ENCODE assay signal across 12 cellular contexts in the genomic region with DNA sequence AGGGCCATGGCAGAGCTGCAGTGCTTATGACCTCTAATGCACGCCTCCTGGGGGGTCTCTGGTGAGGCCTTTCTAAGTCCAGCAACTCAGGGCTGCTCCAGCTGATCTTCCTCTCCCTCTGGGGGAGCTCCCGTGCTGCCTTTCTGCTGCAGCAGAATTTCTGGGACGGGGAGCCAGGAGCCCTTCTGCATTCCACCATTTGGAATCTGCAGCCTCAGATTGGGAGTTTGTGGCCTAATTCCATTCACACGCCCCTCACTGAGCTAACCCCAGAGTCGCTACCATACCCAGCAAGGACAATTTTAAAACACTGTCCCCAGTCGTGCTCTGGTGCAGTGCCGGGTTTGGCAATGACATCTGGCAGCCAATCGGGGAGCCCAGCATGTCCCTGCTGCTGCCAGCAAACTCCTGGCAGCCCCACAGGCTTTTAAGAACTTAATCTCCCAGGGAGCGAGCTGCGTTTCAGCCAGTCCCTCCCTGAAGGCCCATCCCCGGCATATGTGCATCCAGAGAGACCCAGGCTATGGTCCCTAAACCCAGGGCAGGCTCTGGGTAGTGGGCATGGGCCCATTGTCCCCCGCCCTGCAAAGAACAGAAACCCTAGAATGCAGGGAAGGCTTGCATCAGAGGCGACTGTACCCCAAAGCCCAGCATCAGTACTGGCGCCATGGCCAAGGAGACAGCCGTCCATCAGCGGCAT. TPM values are rescaled to one million over a fixed set of nuclear protein-coding genes. Genes with fewer than 3 reads are reported as not detected.
A peak's percentile ranks its signal among the peaks of the same experiment; 100 is the strongest.
DNase-seq lines count a peak whose midpoint lies in the region; FAIRE-seq and TF ChIP-seq lines count a peak whose summit lies in the region.
"Had no signal": no experiment of that assay in that cellular context is flagged by ENCODE, and none has a peak within 500 bp of the region (broad histone marks: within the 10 kb centered on the region; RNA-seq: fewer than 3 reads in every experiment).

No MANE protein-coding gene starts in this region.

- no peak overlapping the region for H3K9ac ChIP-seq in iPS-18a (ENCODE audit: low read length)
- no peak overlapping the region for H3K9ac ChIP-seq in kidney (ENCODE audit: low read length in 2 of 2)

- H3K27ac ChIP-seq in iPS-18a (ENCODE audit: low read length) (peak overlapping the region; percentile 96), spleen (no peak overlapping the region), kidney (ENCODE audit: low read depth in 2 of 2, low read length in 2 of 2) (no peak overlapping the region)

- intact Hi-C loops in spleen (cut with DNase I; ENCODE audit: low total_unique reads) (no loop called here), kidney (cut with DNase I) (no loop called here)

- 49 to 67% (median 58%) methylated on average over 14 to 16 of the region's 16 CpGs for WGBS in spleen, 5 donors

- TF ChIP-seq POLR2A in spleen (IDR thresholded peaks at IDR 0.05): no peak

- peaks cover 66% of the 10 kb centered on the region for H3K4me1 ChIP-seq in iPS-18a (ENCODE audit: control insufficient read depth, low read depth, low read length)
- peaks cover 3 to 27% (median 23%) of the 10 kb centered on the region in 6 donors for H3K4me1 ChIP-seq in spleen
- peaks cover 15 to 17% of the 10 kb centered on the region in 2 donors for H3K4me1 ChIP-seq in kidney (ENCODE audit: control insufficient read depth in 1 of 2, insufficient read depth in 1 of 2, low read depth in 1 of 2, low read length in 2 of 2)

- H3K36me3 ChIP-seq in iPS-18a (ENCODE audit: control insufficient read depth, low read depth, low read length) (no peaks in the 10 kb centered on the region), spleen (no peaks in the 10 kb centered on the region), kidney (ENCODE audit: control insufficient read depth in 1 of 2, insufficient read depth in 2 of 2, low read length in 2 of 2) (no peaks in the 10 kb centered on the region)

- peak overlapping the region; percentile 61 for H3K4me3 ChIP-seq in iPS-18a (ENCODE audit: low read length)
- H3K4me3 ChIP-seq in spleen: no peak overlapping the region
- no peak overlapping the region for H3K4me3 ChIP-seq in kidney (ENCODE audit: low read length in 2 of 2)

- FAIRE-seq in kidney (lab: Jason Lieb, UNC): no peak
- FAIRE-seq: small intestine had no signal

- H3K27me3 ChIP-seq in iPS-18a (ENCODE audit: control insufficient read depth, insufficient read depth, low read length) (peaks cover 17% of the 10 kb centered on the region), spleen (replicated peaks in 1 of 7) (peaks cover 0 to 92% (median 62%) of the 10 kb centered on the region in 7 donors)

- DNase-seq in NCI-H2171 treated with DMSO at 0.1 percent for 48 hours (lab: John Stamatoyannopoulos, UW): peak; percentile 34
- DNase-seq in NCI-H2171 (lab: John Stamatoyannopoulos, UW): no peak
- DNase-seq in cerebellum (ENCODE audit: low spot score): peak; percentile 12
- DNase-seq in spleen: peak; percentile 55
- no peak for DNase-seq in OCI-M1 (lab: John Stamatoyannopoulos, UW)
- DNase-seq in kidney: no peak
- DNase-seq in stimulated activated CD4-positive, alpha-beta T cell treated with anti-CD3 and anti-CD28 coated beads, Interleukin-4, amount 100 ng/mL, for 24 hours: no peak
- DNase-seq: activated CD8-positive, alpha-beta T cell treated with anti-CD3 and anti-CD28 coated beads, Interleukin-2, amount 10 ng/mL, durations not matched to agents 7 days and 5 days; activated gamma-delta T cell treated with Interleukin-2 at 50 U/mL for 16 hours; NCI-H2029 treated with DMSO at 0.1 percent for 48 hours; small intestine had no signal

- H3K9me3 ChIP-seq in iPS-18a (ENCODE audit: control insufficient read depth, low read depth, low read length) (no peaks in the 10 kb centered on the region), spleen (no peaks in the 10 kb centered on the region), kidney (ENCODE audit: control insufficient read depth in 1 of 2, low read length in 2 of 2) (no peaks in the 10 kb centered on the region)

- no peak for TF ChIP-seq CTCF in spleen (IDR thresholded peaks at IDR 0.05 in 8 of 11, conservative IDR thresholded peaks at IDR 0.05 in 3 of 11)
- TF ChIP-seq CTCF in kidney (IDR thresholded peaks at IDR 0.05; ENCODE audit: borderline replicate concordance, extremely low read depth, insufficient read depth): no peak

RNA-seq across cellular contexts. Expression of a gene that starts 4.7 kb away (rescaled TPM):
- total RNA-seq in cerebellum: 59.0 TPM
- total RNA-seq in spleen: 10 to 100 TPM in 5 of 7 donors, 1 to 10 TPM in 2; 5.7 to 23.8 (median 12.1) TPM
- 1 to 10 TPM in 1 of 3 donors, under 1 TPM in 2; 0.30 to 1.4 (median 0.61) TPM for polyA plus RNA-seq in spleen
- 57.8 TPM for total RNA-seq in kidney
- polyA plus RNA-seq in kidney (ENCODE audit: insufficient read depth, low read depth, low replicate concordance): 4.0 TPM
- total RNA-seq: activated CD8-positive, alpha-beta T cell treated with anti-CD3 and anti-CD28 coated beads, Interleukin-2, amount 10 ng/mL, durations not matched to agents 7 days and 5 days had no signal

Comparison
In these comparisons a context has a peak if more than half of its experiments do, and no peak if none do; other contexts are left out.
1. DNase-seq: peak in NCI-H2171 treated with DMSO at 0.1 percent for 48 hours (single experiment), cerebellum (single experiment) and spleen (single experiment); none in NCI-H2171 (single experiment), OCI-M1 (single experiment), kidney (single experiment) and stimulated activated CD4-positive, alpha-beta T cell treated with anti-CD3 and anti-CD28 coated beads, Interleukin-4, amount 100 ng/mL, for 24 hours (single experiment).